18 cellular contexts compared by ENCODE assay signal in genomic region chr21:28734522-28735175, GRCh38.
DNase-seq lines count a peak whose midpoint lies in the region; ATAC-seq, FAIRE-seq and TF ChIP-seq lines count a peak whose summit lies in the region.
"Had no signal": no experiment of that assay in that cellular context is flagged by ENCODE, and none has a peak within 500 bp of the region (broad histone marks: within the 10 kb centered on the region; RNA-seq: fewer than 3 reads in every experiment).

No MANE protein-coding gene starts in this region.

- no TSS peak for BruUV-seq in PC-3 (replicated peaks; lab: Mats Ljungman, UMichigan)

- DNase-seq in Caki2 (ENCODE audit: low read depth) (peak; percentile 58), HT-29 (ENCODE audit: low spot score) (peak; percentile 26), bronchial epithelial cell (ENCODE audit: low read depth) (peak; percentile 80), kidney epithelial cell (ENCODE audit: low read depth) (peak; percentile 37), PC-3 (no peak), hepatocyte (ENCODE audit: low spot score) (no peak), NCI-H1417 (lab: John Stamatoyannopoulos, UW) (no peak)
- DNase-seq: Caco-2; CD4-positive, CD25-positive, alpha-beta regulatory T cell; H9; MV-4-11; NCI-H1417 treated with DMSO at 0.1 percent for 48 hours; NCI-H2029 treated with DMSO at 0.1 percent for 48 hours; NCI-H2227 treated with DMSO at 0.1 percent for 48 hours; NCI-H526; PC-9 had no signal

- H3K9ac ChIP-seq in PC-3 (ENCODE audit: low read length): no peak overlapping the region

- intact Hi-C loops in PC-3 (cut with micrococcal nuclease): no loop called here

- CTCF ChIA-PET in PC-3 (lab: Charles Lee): no interaction called here

- H3K27ac ChIP-seq in PC-3 (ENCODE audit: low read length) (no peak overlapping the region), hepatocyte (no peak overlapping the region)
- H3K27ac ChIP-seq: HL-60, PC-9 had no signal

- no peak for TF ChIP-seq CTCF in bronchial epithelial cell (IDR thresholded peaks at IDR 0.05; ENCODE audit: insufficient read depth, low read length, severe bottlenecking)
- TF ChIP-seq CTCF in kidney epithelial cell (IDR thresholded peaks at IDR 0.05; ENCODE audit: insufficient read depth, low read length, poor library complexity, severe bottlenecking): no peak
- TF ChIP-seq CTCF in PC-3 (conservative IDR thresholded peaks at IDR 0.05; ENCODE audit: low read depth, low read length): no peak
- no peak for TF ChIP-seq CTCF in hepatocyte (IDR thresholded peaks at IDR 0.05; ENCODE audit: poor library complexity)

- FAIRE-seq in bronchial epithelial cell (lab: Jason Lieb, UNC): no peak
- FAIRE-seq: K562 had no signal

- H3K4me1 ChIP-seq in PC-3 (ENCODE audit: insufficient read depth, low read length) (peaks cover 11% of the 10 kb centered on the region), hepatocyte (ENCODE audit: insufficient read depth) (peaks cover 12% of the 10 kb centered on the region)
- H3K4me1 ChIP-seq: Caco-2 had no signal

- ATAC-seq in PC-3: no peak
- ATAC-seq: K562 had no signal

- no peaks in the 10 kb centered on the region for H3F3A ChIP-seq in PC-3 (ENCODE audit: low read length, unreplicated experiment)

- H3K4me2 ChIP-seq in PC-3 (ENCODE audit: low read length): no peak overlapping the region
- no peak overlapping the region for H3K4me2 ChIP-seq in hepatocyte
- H3K4me2 ChIP-seq: PC-9 had no signal

- in situ Hi-C loops in Caki2 (cut with HindIII; ENCODE audit: low pct_unique_long_range_greater_than_20kb, low sequenced_read_pairs): no loop called here

- 95% methylated on average over 4 of the region's 4 CpGs for WGBS in hepatocyte (ENCODE audit: low lambda C conversion rate, missing lambda C conversion rate)

- H3K9me3 ChIP-seq in PC-3 (ENCODE audit: low read length): no peaks in the 10 kb centered on the region
- H3K9me3 ChIP-seq in hepatocyte (ENCODE audit: low read depth): no peaks in the 10 kb centered on the region
- H3K9me3 ChIP-seq: Caco-2 had no signal

- H4K20me1 ChIP-seq in PC-3 (ENCODE audit: low read length): no peaks in the 10 kb centered on the region
- H4K20me1 ChIP-seq in hepatocyte (ENCODE audit: insufficient read depth, poor library complexity, severe bottlenecking): no peaks in the 10 kb centered on the region

- no peaks in the 10 kb centered on the region for H3K9me2 ChIP-seq in PC-3 (replicated peaks; ENCODE audit: low read length)
- H3K9me2 ChIP-seq in hepatocyte (replicated peaks; ENCODE audit: insufficient read depth): no peaks in the 10 kb centered on the region

- H3K79me2 ChIP-seq in PC-3 (ENCODE audit: low read length) (no peaks in the 10 kb centered on the region), hepatocyte (no peaks in the 10 kb centered on the region)

- POLR2A ChIA-PET in PC-3 (lab: Charles Lee; ENCODE audit: unreplicated experiment): interaction anchor here (0.6 kb wide), 1 partner anchor 169 kb away, joined by 4 read pairs; no protein-coding TSS in a partner anchor

- H3K36me3 ChIP-seq in bronchial epithelial cell (ENCODE audit: control insufficient read depth, insufficient read depth, low read length) (no peaks in the 10 kb centered on the region), kidney epithelial cell (ENCODE audit: control insufficient read depth, insufficient read depth, low read length) (no peaks in the 10 kb centered on the region), PC-3 (ENCODE audit: low read depth, low read length) (no peaks in the 10 kb centered on the region), hepatocyte (replicated peaks; ENCODE audit: insufficient read depth, low read depth) (no peaks in the 10 kb centered on the region)

- H3K27me3 ChIP-seq in bronchial epithelial cell (ENCODE audit: control insufficient read depth, insufficient read depth, low read length) (no peaks in the 10 kb centered on the region), kidney epithelial cell (ENCODE audit: control insufficient read depth, insufficient read depth, low read length) (no peaks in the 10 kb centered on the region), PC-3 (ENCODE audit: low read length) (no peaks in the 10 kb centered on the region), hepatocyte (no peaks in the 10 kb centered on the region)

- H3K4me3 ChIP-seq in bronchial epithelial cell (ENCODE audit: low read depth, low read length) (no peak overlapping the region), kidney epithelial cell (ENCODE audit: low read depth, low read length) (no peak overlapping the region), PC-3 (ENCODE audit: low read length) (no peak overlapping the region), hepatocyte (no peak overlapping the region)
- H3K4me3 ChIP-seq: K562, PC-9 had no signal

- H2AFZ ChIP-seq in PC-3 (ENCODE audit: low read length): no peak overlapping the region
- no peak overlapping the region for H2AFZ ChIP-seq in hepatocyte
- H2AFZ ChIP-seq: PC-9 had no signal

Comparison
In these comparisons a context has a peak if more than half of its experiments do, and no peak if none do; other contexts are left out.
1. DNase-seq: peak in Caki2 (single experiment), HT-29 (single experiment), bronchial epithelial cell (single experiment) and kidney epithelial cell (single experiment); none in PC-3 (single experiment), hepatocyte (single experiment) and NCI-H1417 (0 of 3).